Comparison of ENCODE assay signal across 1 cellular context in the genomic region with DNA sequence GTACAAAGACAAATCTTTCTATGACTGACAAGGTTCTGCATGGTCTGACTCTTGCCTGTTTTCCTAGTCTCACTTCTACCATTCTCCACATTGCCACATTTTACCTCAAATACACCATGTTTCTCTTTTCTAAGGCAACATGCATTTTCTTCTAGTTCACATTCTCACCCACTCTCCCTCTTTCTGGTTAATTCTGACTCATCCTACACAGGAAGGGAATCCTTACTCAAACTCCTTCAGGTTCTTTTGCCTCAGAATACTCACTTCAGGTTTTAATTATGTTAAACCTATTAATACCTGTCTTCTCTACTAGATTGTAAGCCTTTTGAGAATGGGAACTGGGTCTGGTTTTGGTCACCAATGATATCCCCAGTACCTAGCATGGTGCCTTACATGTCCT.
TF ChIP-seq lines count a peak whose summit lies in the region.

No MANE protein-coding gene starts in this region.

TF ChIP-seq in GM23338, 12 proteins besides CTCF, POLR2A, EP300 and RAD21 (continued from another document):
- TF ChIP-seq, protein P1, sequence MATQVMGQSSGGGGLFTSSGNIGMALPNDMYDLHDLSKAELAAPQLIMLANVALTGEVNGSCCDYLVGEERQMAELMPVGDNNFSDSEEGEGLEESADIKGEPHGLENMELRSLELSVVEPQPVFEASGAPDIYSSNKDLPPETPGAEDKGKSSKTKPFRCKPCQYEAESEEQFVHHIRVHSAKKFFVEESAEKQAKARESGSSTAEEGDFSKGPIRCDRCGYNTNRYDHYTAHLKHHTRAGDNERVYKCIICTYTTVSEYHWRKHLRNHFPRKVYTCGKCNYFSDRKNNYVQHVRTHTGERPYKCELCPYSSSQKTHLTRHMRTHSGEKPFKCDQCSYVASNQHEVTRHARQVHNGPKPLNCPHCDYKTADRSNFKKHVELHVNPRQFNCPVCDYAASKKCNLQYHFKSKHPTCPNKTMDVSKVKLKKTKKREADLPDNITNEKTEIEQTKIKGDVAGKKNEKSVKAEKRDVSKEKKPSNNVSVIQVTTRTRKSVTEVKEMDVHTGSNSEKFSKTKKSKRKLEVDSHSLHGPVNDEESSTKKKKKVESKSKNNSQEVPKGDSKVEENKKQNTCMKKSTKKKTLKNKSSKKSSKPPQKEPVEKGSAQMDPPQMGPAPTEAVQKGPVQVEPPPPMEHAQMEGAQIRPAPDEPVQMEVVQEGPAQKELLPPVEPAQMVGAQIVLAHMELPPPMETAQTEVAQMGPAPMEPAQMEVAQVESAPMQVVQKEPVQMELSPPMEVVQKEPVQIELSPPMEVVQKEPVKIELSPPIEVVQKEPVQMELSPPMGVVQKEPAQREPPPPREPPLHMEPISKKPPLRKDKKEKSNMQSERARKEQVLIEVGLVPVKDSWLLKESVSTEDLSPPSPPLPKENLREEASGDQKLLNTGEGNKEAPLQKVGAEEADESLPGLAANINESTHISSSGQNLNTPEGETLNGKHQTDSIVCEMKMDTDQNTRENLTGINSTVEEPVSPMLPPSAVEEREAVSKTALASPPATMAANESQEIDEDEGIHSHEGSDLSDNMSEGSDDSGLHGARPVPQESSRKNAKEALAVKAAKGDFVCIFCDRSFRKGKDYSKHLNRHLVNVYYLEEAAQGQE (IDR thresholded peaks at IDR 0.05; ENCODE audit: unreplicated experiment), result no peak
